Comparison of ENCODE assay signal across 8 cellular contexts in genomic region chr2:37925063-37925897, GRCh38. TPM values are rescaled to one million over a fixed set of nuclear protein-coding genes. Genes with fewer than 3 reads are reported as not detected.
DNase-seq lines count a peak whose midpoint lies in the region; ATAC-seq, FAIRE-seq and TF ChIP-seq lines count a peak whose summit lies in the region.

Gene RMDN2, plus strand, starts transcription at chr2:37925287. Its CDS starts 3,991 bp downstream, at chr2:37929278.

- 1 to 2% (median 1%) methylated on average over 61 to 79 of the region's 79 CpGs for WGBS in psoas muscle, 3 donors

- DNase-seq in NCI-H146 treated with DMSO at 0.1 percent for 48 hours (lab: John Stamatoyannopoulos, UW; ENCODE audit: unreplicated experiment) (peak; percentile 92), T-helper 1 cell (peak; percentile 49 to 83 (median 59)), amniotic stem cell (lab: John Stamatoyannopoulos, UW) (peak; percentile 69), left ventricle myocardium superior (peak; percentile 95), psoas muscle (peak; percentile 92 to 96), urothelium cell line (ENCODE audit: low spot score) (peak; percentile 96)

- no peaks in the 10 kb centered on the region for H3K9me3 ChIP-seq in psoas muscle

- intact Hi-C loops in left ventricle myocardium superior (cut with micrococcal nuclease) (no loop called here), psoas muscle (cut with DNase I) (no loop called here)

- no peaks in the 10 kb centered on the region for H3K27me3 ChIP-seq in psoas muscle (ENCODE audit: insufficient read depth in 3 of 3, low read length in 2 of 3)

- FAIRE-seq in urothelium cell line (lab: Jason Lieb, UNC): peak; percentile 89

- peak; percentile 3 for TF ChIP-seq CTCF in GM12873 (IDR thresholded peaks at IDR 0.05; ENCODE audit: insufficient read depth, low read depth, low read length, missing control alignments)
- no peak for TF ChIP-seq CTCF in psoas muscle (IDR thresholded peaks at IDR 0.05)

- H3K4me3 ChIP-seq in psoas muscle: peak within 1 kb of the TSS; percentile 73

- peak within 1 kb of the TSS; percentile 94 for H3K27ac ChIP-seq in psoas muscle

- no peaks in the 10 kb centered on the region for H3K36me3 ChIP-seq in psoas muscle (ENCODE audit: insufficient read depth in 1 of 2, low read depth in 1 of 2)

- peaks cover 7% of the 10 kb centered on the region for H3K4me1 ChIP-seq in psoas muscle

- ATAC-seq in HG02642 (IDR thresholded peaks at IDR 0.05; ENCODE audit: poor library complexity, unreplicated experiment): peak; percentile 91
- peak; percentile 98 for ATAC-seq in left ventricle myocardium superior
- ATAC-seq in psoas muscle: peak; percentile 98 to 99 (median 98)

RNA-seq across cellular contexts. Expression of gene RMDN2, which starts in this region (rescaled TPM):
- 6.2 TPM for total RNA-seq in left ventricle myocardium superior
- 1 to 10 TPM; 3.3 to 5.5 (median 4.3) TPM for total RNA-seq in psoas muscle
- 1 to 10 TPM; 2.1 to 3.5 (median 3.3) TPM for polyA plus RNA-seq in psoas muscle

Comparison
In these comparisons a context has a peak if more than half of its experiments do, and no peak if none do; other contexts are left out.
1. Peak in every context shown above with its lines: DNase-seq, ATAC-seq, H3K4me3 ChIP-seq and H3K27ac ChIP-seq.